Comparison of ENCODE assay signal across 11 cellular contexts in the genomic region with DNA sequence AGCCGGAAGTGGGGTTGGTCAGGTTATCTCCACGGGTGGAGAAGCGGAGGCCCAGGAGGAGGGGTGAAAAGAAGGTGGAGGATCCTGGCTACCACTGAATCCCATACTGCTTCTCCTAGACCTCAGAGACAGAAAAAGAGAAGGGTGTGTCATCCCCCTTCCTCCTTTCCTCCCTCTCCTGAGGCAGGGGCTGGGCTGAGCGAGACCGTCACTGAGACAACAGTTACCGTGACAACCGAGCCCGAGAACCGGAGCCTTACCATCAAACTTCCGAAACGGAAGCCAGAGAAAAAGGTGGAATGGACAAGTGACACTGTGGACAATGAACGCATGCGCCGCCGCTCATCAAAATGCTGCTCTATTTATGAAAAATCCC. TPM values are rescaled to one million over a fixed set of nuclear protein-coding genes. Genes with fewer than 3 reads are reported as not detected.
DNase-seq lines count a peak whose midpoint lies in the region; ATAC-seq and TF ChIP-seq lines count a peak whose summit lies in the region.
"Had no signal": no experiment of that assay in that cellular context is flagged by ENCODE, and none has a peak within 500 bp of the region (broad histone marks: within the 10 kb centered on the region; RNA-seq: fewer than 3 reads in every experiment).

No MANE protein-coding gene starts in this region.

- no peak overlapping the region for H3K27ac Mint-ChIP-seq in activated CD4-positive, alpha-beta memory T cell treated with anti-CD3 and anti-CD28 coated beads, Interleukin-2, amount 10 ng/mL, durations not matched to agents 7 days and 5 days
- peak overlapping the region in 4 of 6 donors; percentile 62 to 78 (median 68) for H3K27ac Mint-ChIP-seq in immature natural killer cell
- H3K27ac Mint-ChIP-seq: nephron had no signal

- CTCF ChIA-PET in activated CD4-positive, alpha-beta memory T cell treated with anti-CD3 and anti-CD28 coated beads, Interleukin-2, amount 10 ng/mL, durations not matched to agents 7 days and 5 days (lab: Charles Lee): no interaction called here

- H3K4me3 ChIP-seq in brain microvascular endothelial cell (ENCODE audit: low read depth, low read length): no peak overlapping the region
- H3K4me3 ChIP-seq: PC-9 had no signal

- TF ChIP-seq CTCF in brain microvascular endothelial cell (IDR thresholded peaks at IDR 0.05; ENCODE audit: low read depth, low read length, missing control alignments): no peak

- H3K4me1 Mint-ChIP-seq in activated CD4-positive, alpha-beta memory T cell treated with anti-CD3 and anti-CD28 coated beads, Interleukin-2, amount 10 ng/mL, durations not matched to agents 7 days and 5 days: peaks cover 12% of the 10 kb centered on the region
- peaks cover 7 to 9% of the 10 kb centered on the region in 2 donors for H3K4me1 Mint-ChIP-seq in immature natural killer cell
- H3K4me1 Mint-ChIP-seq: nephron had no signal

- H3K36me3 Mint-ChIP-seq in activated CD4-positive, alpha-beta memory T cell treated with anti-CD3 and anti-CD28 coated beads, Interleukin-2, amount 10 ng/mL, durations not matched to agents 7 days and 5 days (ENCODE audit: low read depth): no peaks in the 10 kb centered on the region
- H3K36me3 Mint-ChIP-seq in immature natural killer cell: no peaks in the 10 kb centered on the region

- peak overlapping the region; percentile 30 for H3K4me3 Mint-ChIP-seq in activated CD4-positive, alpha-beta memory T cell treated with anti-CD3 and anti-CD28 coated beads, Interleukin-2, amount 10 ng/mL, durations not matched to agents 7 days and 5 days
- H3K4me3 Mint-ChIP-seq in immature natural killer cell: peak overlapping the region; percentile 63 to 83 (median 82)
- H3K4me3 Mint-ChIP-seq: nephron had no signal

- H3K27ac ChIP-seq in brain microvascular endothelial cell: no peak overlapping the region
- H3K27ac ChIP-seq: HL-60, PC-9 had no signal

- ATAC-seq in GM19324 (IDR thresholded peaks at IDR 0.05; ENCODE audit: low FRiP score, unreplicated experiment) (no peak), HG02970 (IDR thresholded peaks at IDR 0.05; ENCODE audit: low FRiP score, unreplicated experiment) (no peak)

- peak; percentile 7 for DNase-seq in stimulated activated CD4-positive, alpha-beta T cell treated with anti-CD3 and anti-CD28 coated beads, Interleukin-12 subunit alpha, Interleukin-12 subunit beta, amount 100 ng/mL, for 4 hours
- DNase-seq in stimulated activated CD4-positive, alpha-beta T cell treated with anti-CD3 and anti-CD28 coated beads, Interleukin-4, amount 100 ng/mL, for 1 hour: no peak
- DNase-seq in activated CD4-positive, alpha-beta memory T cell treated with anti-CD3 and anti-CD28 coated beads, Interleukin-2, amount 10 ng/mL, durations not matched to agents 7 days and 5 days: peak; percentile 24
- DNase-seq in immature natural killer cell: peak; percentile 12 to 29 (median 17)
- DNase-seq in brain microvascular endothelial cell: no peak
- DNase-seq in AG08395 (ENCODE audit: low spot score): no peak
- DNase-seq: PC-9 had no signal

- H3K9me3 Mint-ChIP-seq in activated CD4-positive, alpha-beta memory T cell treated with anti-CD3 and anti-CD28 coated beads, Interleukin-2, amount 10 ng/mL, durations not matched to agents 7 days and 5 days: no peaks in the 10 kb centered on the region
- H3K9me3 Mint-ChIP-seq in immature natural killer cell: no peaks in the 10 kb centered on the region
- H3K9me3 Mint-ChIP-seq: nephron had no signal

- H3K36me3 ChIP-seq in brain microvascular endothelial cell (replicated peaks): no peaks in the 10 kb centered on the region

- H3K27me3 ChIP-seq in brain microvascular endothelial cell (replicated peaks): no peaks in the 10 kb centered on the region

- POLR2A ChIA-PET in activated CD4-positive, alpha-beta memory T cell treated with anti-CD3 and anti-CD28 coated beads, Interleukin-2, amount 10 ng/mL, durations not matched to agents 7 days and 5 days (lab: Charles Lee): no interaction called here

- peaks cover 13% of the 10 kb centered on the region for H3K27me3 Mint-ChIP-seq in activated CD4-positive, alpha-beta memory T cell treated with anti-CD3 and anti-CD28 coated beads, Interleukin-2, amount 10 ng/mL, durations not matched to agents 7 days and 5 days
- peaks cover 3 to 4% (median 4%) of the 10 kb centered on the region in 3 donors for H3K27me3 Mint-ChIP-seq in immature natural killer cell (ENCODE audit: low read depth in 3 of 3)

- in situ Hi-C loops in brain microvascular endothelial cell (cut with HindIII; ENCODE audit: low pct_ligation_motif_present, low sequenced_read_pairs): no loop called here

RNA-seq across cellular contexts. Expression of a gene that starts 42.1 kb away (rescaled TPM):
- 1 to 10 TPM; 5.0 to 6.1 TPM for total RNA-seq in activated CD4-positive, alpha-beta memory T cell treated with anti-CD3 and anti-CD28 coated beads, Interleukin-2, amount 10 ng/mL, durations not matched to agents 7 days and 5 days
- 10 to 100 TPM in 1 of 3 donors, 1 to 10 TPM in 2; 3.2 to 12.7 (median 7.0) TPM for polyA plus RNA-seq in immature natural killer cell

Comparison
In these comparisons a context has a peak if more than half of its experiments do, and no peak if none do; other contexts are left out.
1. DNase-seq: peak in stimulated activated CD4-positive, alpha-beta T cell treated with anti-CD3 and anti-CD28 coated beads, Interleukin-12 subunit alpha, Interleukin-12 subunit beta, amount 100 ng/mL, for 4 hours (single experiment), activated CD4-positive, alpha-beta memory T cell treated with anti-CD3 and anti-CD28 coated beads, Interleukin-2, amount 10 ng/mL, durations not matched to agents 7 days and 5 days (single experiment) and immature natural killer cell (3 of 3); none in stimulated activated CD4-positive, alpha-beta T cell treated with anti-CD3 and anti-CD28 coated beads, Interleukin-4, amount 100 ng/mL, for 1 hour (single experiment), brain microvascular endothelial cell (single experiment) and AG08395 (single experiment).